ENCODE assay signal across 22 cellular contexts in the genomic region with DNA sequence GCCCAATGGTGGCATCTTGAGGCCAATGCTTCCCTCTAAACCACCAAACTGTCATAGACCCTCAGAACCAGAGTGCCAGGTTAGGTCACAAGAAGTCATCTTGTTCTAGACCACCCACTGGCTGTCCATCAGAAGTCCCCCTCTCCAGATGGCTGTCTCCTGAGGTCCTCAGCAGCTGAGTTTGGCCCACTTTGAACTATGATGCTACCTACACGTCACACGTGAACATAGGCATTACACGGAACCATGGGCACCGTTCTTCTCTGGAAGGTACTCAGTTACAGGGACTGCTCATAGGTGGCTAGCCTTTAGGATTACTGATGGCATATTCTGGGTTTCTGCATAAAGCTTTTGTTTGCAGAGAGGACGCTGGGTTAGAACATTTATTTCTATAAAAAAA.
"Had no signal": no experiment of that assay in that cellular context is flagged by ENCODE, and none has a peak within 500 bp of the region (broad histone marks: within the 10 kb centered on the region; RNA-seq: fewer than 3 reads in every experiment).

No MANE protein-coding gene starts in this region.

- H3K9me3 ChIP-seq: heart right ventricle, left lung, thoracic aorta, tibial nerve had no signal

- ATAC-seq: esophagus mucosa; naive thymus-derived CD8-positive, alpha-beta T cell; stimulated activated memory B cell treated with anti-CD40 and anti-IgM and Interleukin-4, amounts not matched to agents 10 μg/mL and 1 μg/mL and 100 μg/mL, for 72 hours; stimulated activated naive CD8-positive, alpha-beta T cell treated with anti-CD3 and anti-CD28 coated beads, Interleukin-15, Interleukin-2, amounts not matched to agents 100 U/mL and 50 U/mL, for 24 hours had no signal

- H3K27me3 ChIP-seq: tibial nerve had no signal

- H3K4me1 ChIP-seq: left lung, parathyroid adenoma had no signal

- H3K4me3 ChIP-seq: heart right ventricle, left lung, thoracic aorta, tibial nerve had no signal

- H3K9ac ChIP-seq: parathyroid adenoma had no signal

- H3K27ac ChIP-seq: epithelial cell of prostate, parathyroid adenoma, thoracic aorta, tibial nerve had no signal

- H3K36me3 ChIP-seq: heart right ventricle, left lung, thoracic aorta, tibial nerve had no signal

- H2AFZ ChIP-seq: parathyroid adenoma had no signal

- H3K79me2 ChIP-seq: parathyroid adenoma had no signal

- DNase-seq: central memory CD4-positive, alpha-beta T cell; effector CD8-positive, alpha-beta T cell; endodermal cell; foreskin melanocyte; glutamatergic neuron; heart right ventricle; hippocampal formation; left cardiac atrium; left lung; naive thymus-derived CD8-positive, alpha-beta T cell; nephron progenitor cell; occipital lobe; stimulated activated CD4-positive, alpha-beta T cell treated with anti-CD3 and anti-CD28 coated beads, Interleukin-2, amount 100 ng/mL, for 24 hours; stimulated activated CD4-positive, alpha-beta T cell treated with anti-CD3 and anti-CD28 coated beads, Interleukin-4, amount 100 ng/mL, for 4 hours; stimulated activated naive CD8-positive, alpha-beta T cell treated with anti-CD3 and anti-CD28 coated beads, Interleukin-15, Interleukin-2, amounts not matched to agents 100 U/mL and 50 U/mL, for 24 hours; substantia nigra had no signal
